12 cellular contexts compared by ENCODE assay signal in genomic region chr18:48921305-48922202, GRCh38. TPM values are rescaled to one million over a fixed set of nuclear protein-coding genes. Genes with fewer than 3 reads are reported as not detected.
DNase-seq lines count a peak whose midpoint lies in the region; TF ChIP-seq lines count a peak whose summit lies in the region.
"Had no signal": no experiment of that assay in that cellular context is flagged by ENCODE, and none has a peak within 500 bp of the region (broad histone marks: within the 10 kb centered on the region; RNA-seq: fewer than 3 reads in every experiment).

No MANE protein-coding gene starts in this region.

- H3K36me3 ChIP-seq in prostate gland: no peaks in the 10 kb centered on the region

- 82% methylated on average over 34 of the region's 34 CpGs for WGBS in prostate gland

- H3K4me1 Mint-ChIP-seq in CD14-positive monocyte (peaks cover 77% of the 10 kb centered on the region), glutamatergic neuron (ENCODE audit: low read depth, unreplicated experiment) (peaks cover 46% of the 10 kb centered on the region)
- H3K4me1 Mint-ChIP-seq in activated T-helper 1 cell treated with anti-CD3 and anti-CD28 coated beads, Interleukin-12 subunit alpha, Interleukin-12 subunit beta, Interleukin-2, Interleukin-4 antibody, amounts not matched to agents 30 ng/mL and 10 ng/mL and 1 ng/mL, durations not matched to agents 14 hours and 24 hours and 36 hours (ENCODE audit: low read depth): peaks cover 66% of the 10 kb centered on the region

- H3K4me3 Mint-ChIP-seq in CD14-positive monocyte (no peak overlapping the region), glutamatergic neuron (ENCODE audit: unreplicated experiment) (no peak overlapping the region)
- H3K4me3 Mint-ChIP-seq in activated T-helper 1 cell treated with anti-CD3 and anti-CD28 coated beads, Interleukin-12 subunit alpha, Interleukin-12 subunit beta, Interleukin-2, Interleukin-4 antibody, amounts not matched to agents 30 ng/mL and 10 ng/mL and 1 ng/mL, durations not matched to agents 14 hours and 24 hours and 36 hours: no peak overlapping the region

- POLR2A ChIA-PET in RWPE1 (lab: Yijun Ruan, JAX; ENCODE audit: low non-redundant PET): no interaction called here

- H3K4me1 ChIP-seq in prostate gland (replicated peaks): peaks cover 16% of the 10 kb centered on the region

- H3K36me3 Mint-ChIP-seq in CD14-positive monocyte: peaks cover 34 to 41% of the 10 kb centered on the region in 2 donors
- no peaks in the 10 kb centered on the region for H3K36me3 Mint-ChIP-seq in glutamatergic neuron (ENCODE audit: unreplicated experiment)
- H3K36me3 Mint-ChIP-seq in activated T-helper 1 cell treated with anti-CD3 and anti-CD28 coated beads, Interleukin-12 subunit alpha, Interleukin-12 subunit beta, Interleukin-2, Interleukin-4 antibody, amounts not matched to agents 30 ng/mL and 10 ng/mL and 1 ng/mL, durations not matched to agents 14 hours and 24 hours and 36 hours (ENCODE audit: low read depth): peaks cover 29% of the 10 kb centered on the region

- H3K27ac ChIP-seq in RWPE1: peak overlapping the region; percentile 88
- H3K27ac ChIP-seq in prostate gland: peak overlapping the region; percentile 19 to 66

- intact Hi-C loops in CD14-positive monocyte (cut with micrococcal nuclease) (no loop called here), prostate gland (cut with DNase I) (no loop called here)
- intact Hi-C loops in activated T-helper 1 cell treated with anti-CD3 and anti-CD28 coated beads, Interleukin-12 subunit alpha, Interleukin-12 subunit beta, Interleukin-2, Interleukin-4 antibody, amounts not matched to agents 30 ng/mL and 10 ng/mL and 1 ng/mL, durations not matched to agents 14 hours and 24 hours and 36 hours (cut with micrococcal nuclease): no loop called here

- H3K4me3 ChIP-seq in prostate gland: no peak overlapping the region

- DNase-seq in CD14-positive monocyte (ENCODE audit: low spot score) (peak; percentile 27), RWPE1 (ENCODE audit: low spot score) (no peak), glutamatergic neuron (peak; percentile 34), prostate gland (ENCODE audit: low spot score) (no peak), NCI-H524 treated with DMSO at 0.1 percent for 48 hours (lab: John Stamatoyannopoulos, UW) (no peak), DMS79 treated with DMSO at 0.1 percent for 48 hours (lab: John Stamatoyannopoulos, UW) (no peak), NCI-H2196 treated with DMSO at 0.1 percent for 48 hours (lab: John Stamatoyannopoulos, UW; ENCODE audit: unreplicated experiment) (no peak)
- DNase-seq in activated T-helper 1 cell treated with anti-CD3 and anti-CD28 coated beads, Interleukin-12 subunit alpha, Interleukin-12 subunit beta, Interleukin-2, Interleukin-4 antibody, amounts not matched to agents 30 ng/mL and 10 ng/mL and 1 ng/mL, durations not matched to agents 14 hours and 24 hours and 36 hours (ENCODE audit: low spot score): no peak
- DNase-seq: naive B cell; RPMI8226; stimulated activated CD4-positive, alpha-beta T cell treated with anti-CD3 and anti-CD28 coated beads, Interleukin-15, amount 100 ng/mL, for 24 hours had no signal

- H3K27me3 ChIP-seq in prostate gland (replicated peaks; ENCODE audit: insufficient read depth): no peaks in the 10 kb centered on the region

- H3K9me3 Mint-ChIP-seq in CD14-positive monocyte (peaks cover 0 to 3% (median 0%) of the 10 kb centered on the region in 7 donors), glutamatergic neuron (ENCODE audit: unreplicated experiment) (peaks cover 3% of the 10 kb centered on the region)
- no peaks in the 10 kb centered on the region for H3K9me3 Mint-ChIP-seq in activated T-helper 1 cell treated with anti-CD3 and anti-CD28 coated beads, Interleukin-12 subunit alpha, Interleukin-12 subunit beta, Interleukin-2, Interleukin-4 antibody, amounts not matched to agents 30 ng/mL and 10 ng/mL and 1 ng/mL, durations not matched to agents 14 hours and 24 hours and 36 hours
- H3K9me3 Mint-ChIP-seq: naive B cell had no signal

- H3K27me3 Mint-ChIP-seq in CD14-positive monocyte (ENCODE audit: low read depth in 3 of 3) (peaks cover 4 to 7% (median 4%) of the 10 kb centered on the region in 3 donors), glutamatergic neuron (ENCODE audit: unreplicated experiment) (peaks cover 10% of the 10 kb centered on the region)
- no peaks in the 10 kb centered on the region for H3K27me3 Mint-ChIP-seq in activated T-helper 1 cell treated with anti-CD3 and anti-CD28 coated beads, Interleukin-12 subunit alpha, Interleukin-12 subunit beta, Interleukin-2, Interleukin-4 antibody, amounts not matched to agents 30 ng/mL and 10 ng/mL and 1 ng/mL, durations not matched to agents 14 hours and 24 hours and 36 hours (ENCODE audit: insufficient read depth)
- H3K27me3 Mint-ChIP-seq: brain, naive B cell had no signal

- CTCF ChIA-PET in RWPE1 (lab: Yijun Ruan, JAX): no interaction called here

- no peaks in the 10 kb centered on the region for H3K9me3 ChIP-seq in prostate gland

- no peak for TF ChIP-seq POLR2A in prostate gland (IDR thresholded peaks at IDR 0.05)

- TF ChIP-seq CTCF in CD14-positive monocyte (IDR thresholded peaks at IDR 0.05) (no peak), RWPE1 (conservative IDR thresholded peaks at IDR 0.05; ENCODE audit: low read depth) (no peak), glutamatergic neuron (IDR thresholded peaks at IDR 0.05; ENCODE audit: partially characterized antibody, unreplicated experiment) (no peak), prostate gland (IDR thresholded peaks at IDR 0.05) (no peak)

- H3K27ac Mint-ChIP-seq in CD14-positive monocyte: peak overlapping the region in 1 of 7 donors; percentile 41
- H3K27ac Mint-ChIP-seq in glutamatergic neuron (ENCODE audit: unreplicated experiment): peak overlapping the region; percentile 67
- no peak overlapping the region for H3K27ac Mint-ChIP-seq in activated T-helper 1 cell treated with anti-CD3 and anti-CD28 coated beads, Interleukin-12 subunit alpha, Interleukin-12 subunit beta, Interleukin-2, Interleukin-4 antibody, amounts not matched to agents 30 ng/mL and 10 ng/mL and 1 ng/mL, durations not matched to agents 14 hours and 24 hours and 36 hours

RNA-seq across cellular contexts. Expression of gene SMAD7, which starts 29.2 kb away (rescaled TPM):
- 1 to 10 TPM; 1.4 to 1.5 TPM for polyA plus RNA-seq in CD14-positive monocyte
- total RNA-seq in glutamatergic neuron (ENCODE audit: unreplicated experiment) (10.8 TPM), prostate gland (10 to 100 TPM; 29.3 to 31.0 TPM)
- total RNA-seq in activated T-helper 1 cell treated with anti-CD3 and anti-CD28 coated beads, Interleukin-12 subunit alpha, Interleukin-12 subunit beta, Interleukin-2, Interleukin-4 antibody, amounts not matched to agents 30 ng/mL and 10 ng/mL and 1 ng/mL, durations not matched to agents 14 hours and 24 hours and 36 hours: 26.7 and 26.8 TPM in 2 replicates

Comparison
In these comparisons a context has a peak if more than half of its experiments do, and no peak if none do; other contexts are left out.
1. DNase-seq: peak in CD14-positive monocyte (single experiment) and glutamatergic neuron (single experiment); none in RWPE1 (single experiment), prostate gland (single experiment), NCI-H524 treated with DMSO at 0.1 percent for 48 hours (single experiment), DMS79 treated with DMSO at 0.1 percent for 48 hours (single experiment), activated T-helper 1 cell treated with anti-CD3 and anti-CD28 coated beads, Interleukin-12 subunit alpha, Interleukin-12 subunit beta, Interleukin-2, Interleukin-4 antibody, amounts not matched to agents 30 ng/mL and 10 ng/mL and 1 ng/mL, durations not matched to agents 14 hours and 24 hours and 36 hours (single experiment) and NCI-H2196 treated with DMSO at 0.1 percent for 48 hours (single experiment).